In genomic region chr12:98243190-98243589, GRCh38 we compare ENCODE assay signal across 25 cellular contexts.
DNase-seq lines count a peak whose midpoint lies in the region; ATAC-seq, FAIRE-seq and TF ChIP-seq lines count a peak whose summit lies in the region.
"Had no signal": no experiment of that assay in that cellular context is flagged by ENCODE, and none has a peak within 500 bp of the region (broad histone marks: within the 10 kb centered on the region; RNA-seq: fewer than 3 reads in every experiment).

No MANE protein-coding gene starts in this region.

- no peak overlapping the region for H2AK5ac ChIP-seq in IMR-90 (ENCODE audit: low read depth, low read length)

- H3K4me3 ChIP-seq in HepG2 (replicated peaks in 1 of 3; ENCODE audit: insufficient read depth in 1 of 3, low read depth in 2 of 3, low read length in 3 of 3), result no peak overlapping the region
- H3K4me3 ChIP-seq in right lobe of liver, result no peak overlapping the region
- H3K4me3 ChIP-seq in IMR-90 (ENCODE audit: insufficient read depth, low read depth, low read length), result no peak overlapping the region
- H3K4me3 ChIP-seq in endodermal cell (ENCODE audit: low read length), result peak overlapping the region; percentile 3
- no peak overlapping the region for H3K4me3 ChIP-seq in neural progenitor cell
- H3K4me3 ChIP-seq: BLaER1 had no signal

- H3K36me3 ChIP-seq in HepG2 (replicated peaks in 1 of 2; ENCODE audit: control insufficient read depth in 1 of 2, insufficient read depth in 2 of 2, low read length in 2 of 2) (no peaks in the 10 kb centered on the region), right lobe of liver (no peaks in the 10 kb centered on the region), IMR-90 (ENCODE audit: control insufficient read depth, insufficient read depth, low read length) (no peaks in the 10 kb centered on the region), endodermal cell (ENCODE audit: control insufficient read depth, insufficient read depth, low read length) (no peaks in the 10 kb centered on the region), neural progenitor cell (no peaks in the 10 kb centered on the region)
- H3K36me3 ChIP-seq: BE2C, BLaER1 had no signal

- H3K79me1 ChIP-seq in IMR-90 (ENCODE audit: low read depth in 1 of 2, low read length in 2 of 2), result no peaks in the 10 kb centered on the region

- ATAC-seq in HepG2 (no peak), right lobe of liver (no peak), IMR-90 (ENCODE audit: low read depth) (no peak)

- no peak overlapping the region for H3K18ac ChIP-seq in IMR-90 (ENCODE audit: low read depth, low read length)

- H3K27me3 ChIP-seq in HepG2 (ENCODE audit: control insufficient read depth in 1 of 2, insufficient read depth in 2 of 2, low read length in 2 of 2), result 0 out of 5 replicates have a peak, but pooled peaks cover 0 to 2% of the 10 kb centered on the region in 2 experiments
- H3K27me3 ChIP-seq in right lobe of liver, result no peaks in the 10 kb centered on the region
- no peaks in the 10 kb centered on the region for H3K27me3 ChIP-seq in IMR-90 (ENCODE audit: control insufficient read depth, insufficient read depth, low read length)
- H3K27me3 ChIP-seq in endodermal cell (ENCODE audit: control insufficient read depth, insufficient read depth, low read length, poor library complexity, severe bottlenecking), result no peaks in the 10 kb centered on the region
- no peaks in the 10 kb centered on the region for H3K27me3 ChIP-seq in neural progenitor cell
- H3K27me3 ChIP-seq: BE2C, BLaER1 had no signal

- H3K23ac ChIP-seq in IMR-90 (ENCODE audit: low read depth, low read length), result no peak overlapping the region

- peaks cover 6% of the 10 kb centered on the region for H3K9me3 Mint-ChIP-seq in endodermal cell
- peaks cover 7% of the 10 kb centered on the region for H3K9me3 Mint-ChIP-seq in neural progenitor cell

- H3K27ac ChIP-seq in HepG2 (ENCODE audit: extremely low read length, insufficient read depth, low read length) (no peak overlapping the region), right lobe of liver (no peak overlapping the region), IMR-90 (ENCODE audit: insufficient read depth, low read length) (no peak overlapping the region), endodermal cell (ENCODE audit: low read depth, low read length) (no peak overlapping the region), neural progenitor cell (no peak overlapping the region)
- H3K27ac ChIP-seq: 22Rv1, BLaER1 had no signal

- in situ Hi-C loops in HepG2 (cut with HindIII; ENCODE audit: extremely low pct_ligation_motif_present, low pct_unique_long_range_greater_than_20kb), result no loop called here
- in situ Hi-C loops in IMR-90 (cut with MboI; ENCODE audit: low sequenced_read_pairs), result no loop called here

- H4K91ac ChIP-seq in IMR-90 (ENCODE audit: insufficient read depth, low read depth, low read length), result no peak overlapping the region

- H2BK120ac ChIP-seq in IMR-90 (ENCODE audit: low read depth, low read length), result no peak overlapping the region

- no peak overlapping the region for H2BK20ac ChIP-seq in IMR-90 (ENCODE audit: low read depth, low read length)

- H3K27ac Mint-ChIP-seq in endodermal cell (no peak overlapping the region), neural progenitor cell (no peak overlapping the region)
- H3K27ac Mint-ChIP-seq: CD14-positive monocyte; CD4-positive, alpha-beta memory T cell; CD4-positive, CD25-positive, alpha-beta regulatory T cell; CD8-positive, alpha-beta memory T cell had no signal

- TF ChIP-seq POLR2A in HepG2 (IDR thresholded peaks at IDR 0.05; ENCODE audit: insufficient read depth in 1 of 2, low read depth in 2 of 2, low read length in 2 of 2), result no peak
- TF ChIP-seq POLR2A in right lobe of liver (IDR thresholded peaks at IDR 0.05), result no peak
- TF ChIP-seq POLR2A in IMR-90 (IDR thresholded peaks at IDR 0.05; ENCODE audit: low read depth, low read length), result no peak

- no peak overlapping the region for H2BK15ac ChIP-seq in IMR-90 (ENCODE audit: low read depth, low read length)

- TF ChIP-seq EP300 in HepG2 (IDR thresholded peaks at IDR 0.05; ENCODE audit: low read depth in 2 of 2, low read length in 2 of 2) (no peak), HepG2 (CRISPR knock-in tag; IDR thresholded peaks at IDR 0.05; ENCODE audit: borderline replicate concordance) (no peak)

- H3K4me1 Mint-ChIP-seq in endodermal cell, result peaks cover 4% of the 10 kb centered on the region
- H3K4me1 Mint-ChIP-seq in neural progenitor cell, result peaks cover 21% of the 10 kb centered on the region
- H3K4me1 Mint-ChIP-seq: CD14-positive monocyte; CD4-positive, alpha-beta memory T cell; CD4-positive, CD25-positive, alpha-beta regulatory T cell; CD8-positive, alpha-beta memory T cell had no signal

- TF ChIP-seq RAD21 in HepG2 (CRISPR knock-in tag; IDR thresholded peaks at IDR 0.05) (no peak), IMR-90 (IDR thresholded peaks at IDR 0.05; ENCODE audit: low read length) (no peak)

- dilution Hi-C loops in IMR-90 (cut with HindIII; ENCODE audit: low sequenced_read_pairs, unreplicated experiment), result no loop called here

- H3K4me1 ChIP-seq in HepG2 (ENCODE audit: insufficient read depth, low read length), result no peaks in the 10 kb centered on the region
- H3K4me1 ChIP-seq in right lobe of liver, result no peaks in the 10 kb centered on the region
- no peaks in the 10 kb centered on the region for H3K4me1 ChIP-seq in IMR-90 (ENCODE audit: control insufficient read depth, insufficient read depth, low read length)
- H3K4me1 ChIP-seq in endodermal cell (ENCODE audit: control insufficient read depth, insufficient read depth, low read length), result no peaks in the 10 kb centered on the region
- no peaks in the 10 kb centered on the region for H3K4me1 ChIP-seq in neural progenitor cell
- H3K4me1 ChIP-seq: BE2C, BLaER1 had no signal

- H3K9ac ChIP-seq in HepG2 (ENCODE audit: insufficient read depth, low read depth, low read length) (no peak overlapping the region), IMR-90 (ENCODE audit: low read depth, low read length) (no peak overlapping the region), endodermal cell (ENCODE audit: extremely low read depth, low read length, poor library complexity, severe bottlenecking) (no peak overlapping the region), neural progenitor cell (no peak overlapping the region)
- H3K9ac ChIP-seq: BLaER1 had no signal

- no peaks in the 10 kb centered on the region for H3K9me3 ChIP-seq in HepG2 (ENCODE audit: low read length)
- H3K9me3 ChIP-seq in right lobe of liver, result no peaks in the 10 kb centered on the region
- no peaks in the 10 kb centered on the region for H3K9me3 ChIP-seq in IMR-90 (ENCODE audit: control insufficient read depth, insufficient read depth, low read length)
- peaks cover 11% of the 10 kb centered on the region for H3K9me3 ChIP-seq in endodermal cell (ENCODE audit: control insufficient read depth, low read length)
- H3K9me3 ChIP-seq in neural progenitor cell (ENCODE audit: low read depth), result no peaks in the 10 kb centered on the region
- H3K9me3 ChIP-seq: BE2C, BLaER1 had no signal

- no peak overlapping the region for H3K4ac ChIP-seq in IMR-90 (ENCODE audit: low read depth, low read length)

- no peaks in the 10 kb centered on the region for H4K20me1 ChIP-seq in HepG2 (ENCODE audit: insufficient read depth, low read length)
- no peaks in the 10 kb centered on the region for H4K20me1 ChIP-seq in IMR-90 (ENCODE audit: insufficient read depth, low read length)
- no peaks in the 10 kb centered on the region for H4K20me1 ChIP-seq in neural progenitor cell (ENCODE audit: low read depth)
- H4K20me1 ChIP-seq: BLaER1 had no signal

- H4K5ac ChIP-seq in IMR-90 (ENCODE audit: low read depth, low read length), result no peak overlapping the region

- H3K14ac ChIP-seq in IMR-90 (replicated peaks; ENCODE audit: low read depth, low read length), result no peak overlapping the region

- POLR2A ChIA-PET in HepG2 (lab: Yijun Ruan, JAX), result no interaction called here
- POLR2A ChIA-PET in IMR-90 (lab: Charles Lee; ENCODE audit: unreplicated experiment), result no interaction called here

- H3K36me3 Mint-ChIP-seq in endodermal cell (ENCODE audit: low read depth), result peaks cover 2% of the 10 kb centered on the region
- peaks cover 2% of the 10 kb centered on the region for H3K36me3 Mint-ChIP-seq in neural progenitor cell
- H3K36me3 Mint-ChIP-seq: CD14-positive monocyte; CD4-positive, alpha-beta memory T cell; CD4-positive, CD25-positive, alpha-beta regulatory T cell; CD8-positive, alpha-beta memory T cell had no signal

- BruUV-seq in HepG2 (replicated peaks; lab: Mats Ljungman, UMichigan), result no TSS peak
- no TSS peak for BruUV-seq in IMR-90 (replicated peaks; lab: Mats Ljungman, UMichigan)

- H3K27me3 Mint-ChIP-seq in endodermal cell (ENCODE audit: insufficient read depth), result no peaks in the 10 kb centered on the region
- no peaks in the 10 kb centered on the region for H3K27me3 Mint-ChIP-seq in neural progenitor cell (ENCODE audit: insufficient read depth, low read depth)
- H3K27me3 Mint-ChIP-seq: CD4-positive, CD25-positive, alpha-beta regulatory T cell had no signal

- no peak overlapping the region for H3K4me3 Mint-ChIP-seq in endodermal cell
- no peak overlapping the region for H3K4me3 Mint-ChIP-seq in neural progenitor cell
- H3K4me3 Mint-ChIP-seq: CD14-positive monocyte; CD4-positive, alpha-beta memory T cell; CD4-positive, CD25-positive, alpha-beta regulatory T cell; CD8-positive, alpha-beta memory T cell had no signal

- no peak overlapping the region for H2AK9ac ChIP-seq in IMR-90 (replicated peaks; ENCODE audit: low read depth, low read length, poor library complexity)

- no peak overlapping the region for H3K56ac ChIP-seq in IMR-90 (ENCODE audit: extremely low read depth, insufficient read depth, low read length)

- no peaks in the 10 kb centered on the region for H3F3A ChIP-seq in neural progenitor cell (ENCODE audit: low read depth)

- TF ChIP-seq CTCF in HepG2 (CRISPR knock-in tag; IDR thresholded peaks at IDR 0.05) (no peak), right lobe of liver (IDR thresholded peaks at IDR 0.05) (no peak), IMR-90 (conservative IDR thresholded peaks at IDR 0.05; ENCODE audit: low read depth, low read length) (no peak), endodermal cell (conservative IDR thresholded peaks at IDR 0.05) (no peak), neural progenitor cell (IDR thresholded peaks at IDR 0.05) (no peak)

- 0% methylated on average over 1 of the region's 1 CpG for WGBS in HepG2 (ENCODE audit: low lambda C conversion rate)
- WGBS in right lobe of liver (ENCODE audit: insufficient coverage, low coverage, low lambda C conversion rate, missing lambda C conversion rate), result 33% methylated on average over 1 of the region's 1 CpG
- WGBS in IMR-90 (ENCODE audit: extremely low coverage in 2 of 2, insufficient read length in 1 of 2), 2 experiments, result no CpG with 5 or more reads among the region's 1 CpG
- 100% methylated on average over 1 of the region's 1 CpG; no CpG with 5 or more reads in 1 of the 2 experiments for WGBS in endodermal cell (ENCODE audit: insufficient coverage in 1 of 2, insufficient read length in 1 of 2), 2 experiments

- no peak overlapping the region for H2BK5ac ChIP-seq in IMR-90 (ENCODE audit: low read depth, low read length, poor library complexity, severe bottlenecking)

- intact Hi-C loops in HepG2 (cut with micrococcal nuclease; ENCODE audit: unreplicated experiment), result no loop called here
- intact Hi-C loops in right lobe of liver (cut with DNase I), result no loop called here
- intact Hi-C loops in IMR-90 (cut with micrococcal nuclease), result no loop called here

- FAIRE-seq in HepG2 (lab: Jason Lieb, UNC), result no peak
- FAIRE-seq: G401.6, GM12891 had no signal

- no peak overlapping the region for H4K8ac ChIP-seq in IMR-90 (ENCODE audit: low read depth in 2 of 2, low read length in 2 of 2)

- no peak overlapping the region for H2AFZ ChIP-seq in HepG2 (ENCODE audit: low read length)
- no peak overlapping the region for H2AFZ ChIP-seq in IMR-90 (replicated peaks; ENCODE audit: low read length, poor library complexity)
- H2AFZ ChIP-seq in neural progenitor cell (replicated peaks), result no peak overlapping the region

- CTCF ChIA-PET in HepG2 (lab: Yijun Ruan, JAX; ENCODE audit: low intra/inter-chr PET ratio, low total read pairs) (no interaction called here), IMR-90 (lab: Yijun Ruan, JAX) (no interaction called here)

- no peaks in the 10 kb centered on the region for H3K9me1 ChIP-seq in IMR-90 (ENCODE audit: insufficient read depth, low read length)

- H3K79me2 ChIP-seq in HepG2 (ENCODE audit: insufficient read depth, low read length), result no peaks in the 10 kb centered on the region
- no peaks in the 10 kb centered on the region for H3K79me2 ChIP-seq in neural progenitor cell (ENCODE audit: low read depth)

- H3K4me2 ChIP-seq in HepG2 (ENCODE audit: low read depth, low read length) (no peak overlapping the region), IMR-90 (ENCODE audit: low read depth, low read length) (no peak overlapping the region), neural progenitor cell (no peak overlapping the region)
- H3K4me2 ChIP-seq: BLaER1 had no signal

- DNase-seq in HepG2 (ENCODE audit: low spot score) (no peak), right lobe of liver (no peak), IMR-90 (no peak), endodermal cell (no peak), NOMO-1 treated with DMSO at 0.1 percent for 48 hours (lab: John Stamatoyannopoulos, UW; ENCODE audit: unreplicated experiment) (no peak), neural progenitor cell (ENCODE audit: low spot score) (no peak)
- DNase-seq: ACHN; BE2C; C1 segment of cervical spinal cord; CD4-positive, alpha-beta memory T cell; CD4-positive, CD25-positive, alpha-beta regulatory T cell; CD8-positive, alpha-beta memory T cell; COR-L47; DMS 273 treated with DMSO at 0.1 percent for 48 hours; DMS153; DMS53; DMS79; DND-41; EL; GF-D8 had no signal
